Comparison of ENCODE assay signal across 2 cellular contexts in genomic region chr3:80608072-80608471, GRCh38.
DNase-seq lines count a peak whose midpoint lies in the region; ATAC-seq, FAIRE-seq and TF ChIP-seq lines count a peak whose summit lies in the region.
"Not testable (repeated sequence)": the region's sequence is repeated elsewhere in the genome, so short reads cannot be mapped to it uniquely, and the experiment has no call there.

No MANE protein-coding gene starts in this region.

- not testable (repeated sequence) for H3K4me3 ChIP-seq in K562; HepG2 (replicated peaks in 1 of 3; ENCODE audit: insufficient read depth in 1 of 3, low read depth in 2 of 3, low read length in 3 of 3)

- DNase-seq in K562 (ENCODE audit: extremely low read depth in 1 of 4, low spot score in 3 of 4); HepG2 (ENCODE audit: low spot score): not testable (repeated sequence)

- H3K9me3 ChIP-seq in K562 (replicated peaks; ENCODE audit: control insufficient read depth, insufficient read depth, low read depth, low read length); HepG2 (ENCODE audit: low read length): not testable (repeated sequence)

- FAIRE-seq in K562 (lab: Jason Lieb, UNC); HepG2 (lab: Jason Lieb, UNC): not testable (repeated sequence)

- H3K36me3 ChIP-seq in K562 (ENCODE audit: control insufficient read depth, insufficient read depth, low read length); HepG2 (replicated peaks in 1 of 2; ENCODE audit: control insufficient read depth in 1 of 2, insufficient read depth in 2 of 2, low read length in 2 of 2): not testable (repeated sequence)

- TF ChIP-seq POLR2A in K562 (conservative IDR thresholded peaks at IDR 0.05); HepG2 (IDR thresholded peaks at IDR 0.05; ENCODE audit: insufficient read depth in 1 of 2, low read depth in 2 of 2, low read length in 2 of 2): not testable (repeated sequence)

- H3K79me2 ChIP-seq in K562 (ENCODE audit: control insufficient read depth, insufficient read depth, low read length); HepG2 (ENCODE audit: insufficient read depth, low read length): not testable (repeated sequence)

- not testable (repeated sequence) for TF ChIP-seq EP300 in K562 (IDR thresholded peaks at IDR 0.05; ENCODE audit: low read length); HepG2 (IDR thresholded peaks at IDR 0.05; ENCODE audit: low read depth in 2 of 2, low read length in 2 of 2); HepG2 (CRISPR knock-in tag; IDR thresholded peaks at IDR 0.05; ENCODE audit: borderline replicate concordance)

- not testable (repeated sequence) for H3K9ac ChIP-seq in K562 (ENCODE audit: insufficient read depth in 1 of 2, low read depth in 2 of 2, low read length in 2 of 2); HepG2 (ENCODE audit: insufficient read depth, low read depth, low read length)

- POLR2A ChIA-PET in K562 (lab: Yijun Ruan, JAX); HepG2 (lab: Yijun Ruan, JAX): not testable (repeated sequence)

- not testable (repeated sequence) for H3K27ac ChIP-seq in K562 (ENCODE audit: extremely low read depth, low read depth, low read length); HepG2 (ENCODE audit: extremely low read length, insufficient read depth, low read length)

- BruUV-seq in K562 (replicated peaks; lab: Mats Ljungman, UMichigan); HepG2 (replicated peaks; lab: Mats Ljungman, UMichigan): not testable (repeated sequence)

- ATAC-seq in K562, HepG2: not testable (repeated sequence)

- not testable (repeated sequence) for H2AFZ ChIP-seq in K562 (ENCODE audit: low read depth, low read length); HepG2 (ENCODE audit: low read length)

- intact Hi-C loops in K562 (cut with micrococcal nuclease): not testable (repeated sequence)
- intact Hi-C loops in HepG2 (cut with micrococcal nuclease; ENCODE audit: unreplicated experiment): loop anchor here (5.0 kb wide), 1 partner anchor 634 kb away; no protein-coding TSS in a partner anchor

- in situ Hi-C loops in K562 (cut with MboI); HepG2 (cut with HindIII; ENCODE audit: extremely low pct_ligation_motif_present, low pct_unique_long_range_greater_than_20kb): not testable (repeated sequence)

- not testable (repeated sequence) for H3K9me1 ChIP-seq in K562 (ENCODE audit: control insufficient read depth, insufficient read depth, low read length)

- H3K27me3 ChIP-seq in K562 (ENCODE audit: control insufficient read depth in 2 of 2, insufficient read depth in 2 of 2, low read length in 2 of 2); HepG2 (ENCODE audit: control insufficient read depth in 1 of 2, insufficient read depth in 2 of 2, low read length in 2 of 2): not testable (repeated sequence)

- not testable (repeated sequence) for TF ChIP-seq CTCF in K562 (IDR thresholded peaks at IDR 0.05 in 2 of 3, conservative IDR thresholded peaks at IDR 0.05 in 1 of 3; ENCODE audit: insufficient read depth in 2 of 3, low read depth in 1 of 3, low read length in 3 of 3); HepG2 (CRISPR knock-in tag; IDR thresholded peaks at IDR 0.05)

- not testable (repeated sequence) for H4K20me1 ChIP-seq in K562 (replicated peaks; ENCODE audit: control insufficient read depth, insufficient read depth, low read length); HepG2 (ENCODE audit: insufficient read depth, low read length)

- CTCF ChIA-PET in K562 (lab: Yijun Ruan, JAX; ENCODE audit: low intra/inter-chr PET ratio); HepG2 (lab: Yijun Ruan, JAX; ENCODE audit: low intra/inter-chr PET ratio, low total read pairs): not testable (repeated sequence)

- not testable (repeated sequence) for TF ChIP-seq RAD21 in K562 (CRISPR knock-in tag; conservative IDR thresholded peaks at IDR 0.05 in 1 of 2, IDR thresholded peaks at IDR 0.05 in 1 of 2); HepG2 (CRISPR knock-in tag; IDR thresholded peaks at IDR 0.05)

- H3K4me1 ChIP-seq in K562 (replicated peaks in 1 of 2; ENCODE audit: control insufficient read depth in 2 of 2, insufficient read depth in 2 of 2, low read length in 2 of 2): not testable (repeated sequence)
- H3K4me1 ChIP-seq in HepG2 (ENCODE audit: insufficient read depth, low read length): peaks cover 12% of the 10 kb centered on the region

- not testable (repeated sequence) for H3K4me2 ChIP-seq in K562 (ENCODE audit: insufficient read depth, low read length); HepG2 (ENCODE audit: low read depth, low read length)

- 0% methylated on average over 2 of the region's 3 CpGs for WGBS in K562 (ENCODE audit: insufficient coverage, low coverage, missing lambda C conversion rate)
- WGBS in HepG2 (ENCODE audit: low lambda C conversion rate): 46% methylated on average over 2 of the region's 3 CpGs

TF ChIP-seq in K562, 482 proteins besides CTCF, POLR2A, EP300 and RAD21:
- peak; percentile 27 for TF ChIP-seq PCBP2 (IDR thresholded peaks at IDR 0.05; ENCODE audit: low read depth, low read length, poor library complexity, severe bottlenecking)

TF ChIP-seq in HepG2, 621 proteins besides CTCF, POLR2A, EP300 and RAD21:
- peak; percentile 97 for TF ChIP-seq HNRNPK (IDR thresholded peaks at IDR 0.05; ENCODE audit: low read depth, low read length, poor library complexity, severe bottlenecking)
